Comparison of ENCODE assay signal across 20 cellular contexts in genomic region chr7:18395868-18396267, GRCh38.
A peak's percentile ranks its signal among the peaks of the same experiment; 100 is the strongest.
DNase-seq lines count a peak whose midpoint lies in the region; ATAC-seq, FAIRE-seq and TF ChIP-seq lines count a peak whose summit lies in the region.
"Had no signal": no experiment of that assay in that cellular context is flagged by ENCODE, and none has a peak within 500 bp of the region (broad histone marks: within the 10 kb centered on the region; RNA-seq: fewer than 3 reads in every experiment).

No MANE protein-coding gene starts in this region.

- TF ChIP-seq CTCF in HepG2 (CRISPR knock-in tag; IDR thresholded peaks at IDR 0.05) (no peak), right lobe of liver (IDR thresholded peaks at IDR 0.05) (no peak), K562 (IDR thresholded peaks at IDR 0.05 in 2 of 3, conservative IDR thresholded peaks at IDR 0.05 in 1 of 3; ENCODE audit: insufficient read depth in 2 of 3, low read depth in 1 of 3, low read length in 3 of 3) (no peak), type B pancreatic cell (conservative IDR thresholded peaks at IDR 0.05) (no peak)

- H3K9me2 ChIP-seq in Karpas-422 (replicated peaks; ENCODE audit: insufficient read depth, low read length): no peaks in the 10 kb centered on the region

- peaks cover 3% of the 10 kb centered on the region for H3K27me3 Mint-ChIP-seq in type B pancreatic cell
- H3K27me3 Mint-ChIP-seq: B cell; CD4-positive, alpha-beta T cell had no signal

- POLR2A ChIA-PET in HepG2 (lab: Yijun Ruan, JAX) (no interaction called here), K562 (lab: Yijun Ruan, JAX) (no interaction called here)

- TF ChIP-seq POLR2A in HepG2 (IDR thresholded peaks at IDR 0.05; ENCODE audit: insufficient read depth in 1 of 2, low read depth in 2 of 2, low read length in 2 of 2) (no peak), right lobe of liver (IDR thresholded peaks at IDR 0.05) (no peak), K562 (conservative IDR thresholded peaks at IDR 0.05) (no peak)

- H3K4me3 ChIP-seq in HepG2 (replicated peaks in 1 of 3; ENCODE audit: insufficient read depth in 1 of 3, low read depth in 2 of 3, low read length in 3 of 3): no peak overlapping the region
- no peak overlapping the region for H3K4me3 ChIP-seq in right lobe of liver
- H3K4me3 ChIP-seq in K562: no peak overlapping the region
- H3K4me3 ChIP-seq in Karpas-422 (ENCODE audit: low read length): no peak overlapping the region
- H3K4me3 ChIP-seq: A549; BLaER1 treated with 17β-estradiol and CSF1 and Interleukin-3, amounts not matched to agents 10 nM and 100 nM had no signal

- H3K36me3 ChIP-seq in HepG2 (replicated peaks in 1 of 2; ENCODE audit: control insufficient read depth in 1 of 2, insufficient read depth in 2 of 2, low read length in 2 of 2): no peaks in the 10 kb centered on the region
- H3K36me3 ChIP-seq in right lobe of liver: no peaks in the 10 kb centered on the region
- no peaks in the 10 kb centered on the region for H3K36me3 ChIP-seq in K562 (ENCODE audit: control insufficient read depth, insufficient read depth, low read length)
- H3K36me3 ChIP-seq in Karpas-422 (ENCODE audit: insufficient read depth, low read length): no peaks in the 10 kb centered on the region
- H3K36me3 ChIP-seq: BLaER1 treated with 17β-estradiol and CSF1 and Interleukin-3, amounts not matched to agents 10 nM and 100 nM had no signal

- H3K27ac ChIP-seq in HepG2 (ENCODE audit: extremely low read length, insufficient read depth, low read length): no peak overlapping the region
- no peak overlapping the region for H3K27ac ChIP-seq in right lobe of liver
- H3K27ac ChIP-seq in K562 (ENCODE audit: extremely low read depth, low read depth, low read length): no peak overlapping the region
- H3K27ac ChIP-seq in Karpas-422 (ENCODE audit: low read length): no peak overlapping the region
- H3K27ac ChIP-seq: 22Rv1; A549; BLaER1 treated with 17β-estradiol and CSF1 and Interleukin-3, amounts not matched to agents 10 nM and 100 nM; C4-2B had no signal

- TF ChIP-seq RAD21 in HepG2 (CRISPR knock-in tag; IDR thresholded peaks at IDR 0.05) (no peak), K562 (CRISPR knock-in tag; conservative IDR thresholded peaks at IDR 0.05 in 1 of 2, IDR thresholded peaks at IDR 0.05 in 1 of 2) (no peak)

- CTCF ChIA-PET in HepG2 (lab: Yijun Ruan, JAX; ENCODE audit: low intra/inter-chr PET ratio, low total read pairs) (no interaction called here), K562 (lab: Yijun Ruan, JAX; ENCODE audit: low intra/inter-chr PET ratio) (no interaction called here)

- H3K27me3 ChIP-seq in HepG2 (ENCODE audit: control insufficient read depth in 1 of 2, insufficient read depth in 2 of 2, low read length in 2 of 2): no peaks in the 10 kb centered on the region
- no peaks in the 10 kb centered on the region for H3K27me3 ChIP-seq in right lobe of liver
- H3K27me3 ChIP-seq in K562 (ENCODE audit: control insufficient read depth in 2 of 2, insufficient read depth in 2 of 2, low read length in 2 of 2): no peaks in the 10 kb centered on the region
- no peaks in the 10 kb centered on the region for H3K27me3 ChIP-seq in Karpas-422 (ENCODE audit: low read length)
- H3K27me3 ChIP-seq: BLaER1 treated with 17β-estradiol and CSF1 and Interleukin-3, amounts not matched to agents 10 nM and 100 nM had no signal

- H4K20me1 ChIP-seq in HepG2 (ENCODE audit: insufficient read depth, low read length) (no peaks in the 10 kb centered on the region), K562 (replicated peaks; ENCODE audit: control insufficient read depth, insufficient read depth, low read length) (no peaks in the 10 kb centered on the region), Karpas-422 (ENCODE audit: insufficient read depth, low read depth, low read length) (no peaks in the 10 kb centered on the region)
- H4K20me1 ChIP-seq: BLaER1 treated with 17β-estradiol and CSF1 and Interleukin-3, amounts not matched to agents 10 nM and 100 nM had no signal

- FAIRE-seq in HepG2 (lab: Jason Lieb, UNC): no peak
- no peak for FAIRE-seq in K562 (lab: Jason Lieb, UNC)
- FAIRE-seq: A549, D721Med, GM12891, GM19239 had no signal

- no TSS peak for BruUV-seq in HepG2 (replicated peaks; lab: Mats Ljungman, UMichigan)
- no TSS peak for BruUV-seq in K562 (replicated peaks; lab: Mats Ljungman, UMichigan)

- no peak overlapping the region for H3K4me3 Mint-ChIP-seq in type B pancreatic cell
- H3K4me3 Mint-ChIP-seq: B cell; CD4-positive, alpha-beta T cell; CD8-positive, alpha-beta T cell had no signal

- WGBS in HepG2 (ENCODE audit: low lambda C conversion rate): 0% methylated on average over 1 of the region's 1 CpG
- 50% methylated on average over 1 of the region's 1 CpG for WGBS in right lobe of liver (ENCODE audit: insufficient coverage, low coverage, low lambda C conversion rate, missing lambda C conversion rate)
- WGBS in K562 (ENCODE audit: insufficient coverage, low coverage, missing lambda C conversion rate): 0% methylated on average over 1 of the region's 1 CpG

- intact Hi-C loops in HepG2 (cut with micrococcal nuclease; ENCODE audit: unreplicated experiment) (no loop called here), right lobe of liver (cut with DNase I) (no loop called here), K562 (cut with micrococcal nuclease) (no loop called here)

- H3K4me1 ChIP-seq in HepG2 (ENCODE audit: insufficient read depth, low read length) (no peaks in the 10 kb centered on the region), right lobe of liver (no peaks in the 10 kb centered on the region), K562 (replicated peaks in 1 of 2; ENCODE audit: control insufficient read depth in 2 of 2, insufficient read depth in 2 of 2, low read length in 2 of 2) (no peaks in the 10 kb centered on the region), Karpas-422 (ENCODE audit: low read length) (no peaks in the 10 kb centered on the region)
- H3K4me1 ChIP-seq: A549, Caco-2 had no signal

- no peaks in the 10 kb centered on the region for H3K9me3 Mint-ChIP-seq in type B pancreatic cell
- H3K9me3 Mint-ChIP-seq: CD4-positive, alpha-beta T cell; CD8-positive, alpha-beta T cell had no signal

- H3K27ac Mint-ChIP-seq in type B pancreatic cell: no peak overlapping the region
- H3K27ac Mint-ChIP-seq: B cell; CD4-positive, alpha-beta T cell; CD8-positive, alpha-beta T cell had no signal

- DNase-seq in HepG2 (ENCODE audit: low spot score) (no peak), right lobe of liver (no peak), K562 (ENCODE audit: extremely low read depth in 1 of 4, low spot score in 3 of 4) (no peak), type B pancreatic cell (ENCODE audit: extremely low spot score, unreplicated experiment) (no peak), Karpas-422 (no peak)
- DNase-seq: AML-193; Caco-2; Calu3; CD4-positive, alpha-beta T cell; CD8-positive, alpha-beta T cell; DMS79 treated with DMSO at 0.1 percent for 48 hours; GF-D8 had no signal

- no peaks in the 10 kb centered on the region for H3K9me3 ChIP-seq in HepG2 (ENCODE audit: low read length)
- no peaks in the 10 kb centered on the region for H3K9me3 ChIP-seq in right lobe of liver
- no peaks in the 10 kb centered on the region for H3K9me3 ChIP-seq in K562 (replicated peaks; ENCODE audit: control insufficient read depth, insufficient read depth, low read depth, low read length)
- no peaks in the 10 kb centered on the region for H3K9me3 ChIP-seq in Karpas-422 (ENCODE audit: low read length)
- H3K9me3 ChIP-seq: A549; BLaER1 treated with 17β-estradiol and CSF1 and Interleukin-3, amounts not matched to agents 10 nM and 100 nM; Caco-2 had no signal

- H3K4me1 Mint-ChIP-seq in type B pancreatic cell (ENCODE audit: unreplicated experiment): peaks cover 4% of the 10 kb centered on the region

- H3K36me3 Mint-ChIP-seq in type B pancreatic cell: no peaks in the 10 kb centered on the region
- H3K36me3 Mint-ChIP-seq: CD8-positive, alpha-beta T cell had no signal

- TF ChIP-seq EP300 in HepG2 (IDR thresholded peaks at IDR 0.05; ENCODE audit: low read depth in 2 of 2, low read length in 2 of 2) (no peak), HepG2 (CRISPR knock-in tag; IDR thresholded peaks at IDR 0.05; ENCODE audit: borderline replicate concordance) (no peak), K562 (IDR thresholded peaks at IDR 0.05; ENCODE audit: low read length) (no peak)

- H3K79me2 ChIP-seq in HepG2 (ENCODE audit: insufficient read depth, low read length) (no peaks in the 10 kb centered on the region), K562 (ENCODE audit: control insufficient read depth, insufficient read depth, low read length) (no peaks in the 10 kb centered on the region), Karpas-422 (ENCODE audit: low read length) (no peaks in the 10 kb centered on the region)

- H3K9me1 ChIP-seq in K562 (ENCODE audit: control insufficient read depth, insufficient read depth, low read length): no peaks in the 10 kb centered on the region

- H3K4me2 ChIP-seq in HepG2 (ENCODE audit: low read depth, low read length) (no peak overlapping the region), K562 (ENCODE audit: insufficient read depth, low read length) (no peak overlapping the region), Karpas-422 (ENCODE audit: low read depth, low read length, poor library complexity, severe bottlenecking) (no peak overlapping the region)
- H3K4me2 ChIP-seq: A549; BLaER1 treated with 17β-estradiol and CSF1 and Interleukin-3, amounts not matched to agents 10 nM and 100 nM had no signal

- H2AFZ ChIP-seq in HepG2 (ENCODE audit: low read length) (no peak overlapping the region), K562 (ENCODE audit: low read depth, low read length) (no peak overlapping the region), Karpas-422 (ENCODE audit: low read length) (no peak overlapping the region)

- H3K9ac ChIP-seq in HepG2 (ENCODE audit: insufficient read depth, low read depth, low read length): no peak overlapping the region
- no peak overlapping the region for H3K9ac ChIP-seq in K562 (ENCODE audit: insufficient read depth in 1 of 2, low read depth in 2 of 2, low read length in 2 of 2)
- no peak overlapping the region for H3K9ac ChIP-seq in Karpas-422 (ENCODE audit: low read length)
- H3K9ac ChIP-seq: BLaER1 treated with 17β-estradiol and CSF1 and Interleukin-3, amounts not matched to agents 10 nM and 100 nM had no signal

- in situ Hi-C loops in HepG2 (cut with HindIII; ENCODE audit: extremely low pct_ligation_motif_present, low pct_unique_long_range_greater_than_20kb): no loop called here
- in situ Hi-C loops in K562 (cut with MboI): no loop called here

- ATAC-seq in HepG2: no peak
- no peak for ATAC-seq in right lobe of liver
- no peak for ATAC-seq in K562
- ATAC-seq: A549; CD8-positive, alpha-beta T cell had no signal

TF ChIP-seq in HepG2, 621 proteins besides CTCF, POLR2A, EP300 and RAD21:
- TF ChIP-seq RBFOX2 (IDR thresholded peaks at IDR 0.05; ENCODE audit: low read depth, low read length) (no peak), HNRNPK (IDR thresholded peaks at IDR 0.05; ENCODE audit: low read depth, low read length, poor library complexity, severe bottlenecking) (peak; percentile 98), PCBP1 (IDR thresholded peaks at IDR 0.05; ENCODE audit: borderline replicate concordance, low read depth, low read length) (peak; percentile 88)
TF ChIP-seq in HepG2: peak in this region for 2.

TF ChIP-seq in K562, 482 proteins besides CTCF, POLR2A, EP300 and RAD21 (continues in another document):
- TF ChIP-seq ZNF766 (CRISPR knock-in tag; conservative IDR thresholded peaks at IDR 0.05) (no peak), RBM17 (IDR thresholded peaks at IDR 0.05; ENCODE audit: borderline replicate concordance, low read depth, low read length) (no peak), ZNF780A (CRISPR knock-in tag; IDR thresholded peaks at IDR 0.05) (no peak), ZNF140 (CRISPR knock-in tag; IDR thresholded peaks at IDR 0.05) (no peak)

Comparison
In these comparisons a context has a peak if more than half of its experiments do, and no peak if none do; other contexts are left out.
1. Of the 241 proteins assayed by ChIP-seq in both HepG2 and K562: peak only in HepG2: none; only in K562: PCBP2; in both: HNRNPK and PCBP1; in neither: 238.